14 cellular contexts compared by ENCODE assay signal in genomic region chr11:17412488-17413180, GRCh38. TPM values are rescaled to one million over a fixed set of nuclear protein-coding genes. Genes with fewer than 3 reads are reported as not detected.
DNase-seq lines count a peak whose midpoint lies in the region; ATAC-seq and TF ChIP-seq lines count a peak whose summit lies in the region.
"Had no signal": no experiment of that assay in that cellular context is flagged by ENCODE, and none has a peak within 500 bp of the region (broad histone marks: within the 10 kb centered on the region; RNA-seq: fewer than 3 reads in every experiment).

No MANE protein-coding gene starts in this region.

- ATAC-seq in GM19023 (IDR thresholded peaks at IDR 0.05; ENCODE audit: unreplicated experiment): no peak
- ATAC-seq in T-cell (replicated peaks in 1 of 4): no peak
- no peak for ATAC-seq in HG02798 (IDR thresholded peaks at IDR 0.05; ENCODE audit: poor library complexity, unreplicated experiment)
- ATAC-seq: activated T-helper 17 cell treated with anti-CD3 and anti-CD28 coated beads, Interleukin-2, amount 50 U/mL, for 72 hours had no signal

- no peak overlapping the region for H3K4me3 Mint-ChIP-seq in neural progenitor cell
- H3K4me3 Mint-ChIP-seq in T-cell: no peak overlapping the region
- H3K4me3 Mint-ChIP-seq: activated T-helper 17 cell treated with anti-CD3 and anti-CD28 coated beads, Interleukin-2, amount 50 U/mL, for 72 hours had no signal

- H3K36me3 Mint-ChIP-seq in neural progenitor cell (no peaks in the 10 kb centered on the region), T-cell (no peaks in the 10 kb centered on the region)

- H3K4me3 ChIP-seq in NT2/D1 (ENCODE audit: insufficient read length, low read depth) (no peak overlapping the region), neural progenitor cell (no peak overlapping the region)
- H3K4me3 ChIP-seq: PC-9 had no signal

- no peaks in the 10 kb centered on the region for H3K9me3 ChIP-seq in KOPT-K1 (ENCODE audit: insufficient read depth, low read length, poor library complexity, severe bottlenecking)
- H3K9me3 ChIP-seq in NT2/D1 (ENCODE audit: insufficient read depth, low read length): no peaks in the 10 kb centered on the region
- H3K9me3 ChIP-seq in neural progenitor cell (ENCODE audit: low read depth): no peaks in the 10 kb centered on the region

- peak; percentile 42 for TF ChIP-seq CTCF in neural progenitor cell (IDR thresholded peaks at IDR 0.05)

- no peak overlapping the region for H2AFZ ChIP-seq in neural progenitor cell (replicated peaks)
- H2AFZ ChIP-seq: PC-9 had no signal

- peak; percentile 68 for DNase-seq in DMS53 treated with DMSO at 0.1 percent for 48 hours (lab: John Stamatoyannopoulos, UW; ENCODE audit: unreplicated experiment)
- peak; percentile 13 for DNase-seq in NT2/D1 (ENCODE audit: low read depth, low spot score)
- DNase-seq in neural progenitor cell (ENCODE audit: low spot score): peak; percentile 89
- DNase-seq in T-cell: no peak
- DNase-seq: HCEC 1CT; kidney glomerular epithelial cell; NCI-H226; PC-9; stimulated activated CD4-positive, alpha-beta T cell treated with anti-CD3 and anti-CD28 coated beads, Interleukin-2, amount 100 ng/mL, for 48 hours had no signal

- H3K9me3 Mint-ChIP-seq in neural progenitor cell (no peaks in the 10 kb centered on the region), T-cell (no peaks in the 10 kb centered on the region)
- H3K9me3 Mint-ChIP-seq: activated T-helper 17 cell treated with anti-CD3 and anti-CD28 coated beads, Interleukin-2, amount 50 U/mL, for 72 hours had no signal

- peaks cover 4% of the 10 kb centered on the region for H4K20me1 ChIP-seq in neural progenitor cell (ENCODE audit: low read depth)

- no peak overlapping the region for H3K9ac ChIP-seq in NT2/D1 (ENCODE audit: insufficient read length, low read depth)
- no peak overlapping the region for H3K9ac ChIP-seq in neural progenitor cell

- H3K4me1 Mint-ChIP-seq in neural progenitor cell (peaks cover 17% of the 10 kb centered on the region), T-cell (peaks cover 0 to 6% (median 2%) of the 10 kb centered on the region in 3 donors)
- H3K4me1 Mint-ChIP-seq: activated T-helper 17 cell treated with anti-CD3 and anti-CD28 coated beads, Interleukin-2, amount 50 U/mL, for 72 hours had no signal

- H3K4me2 ChIP-seq in neural progenitor cell: peak overlapping the region; percentile 51
- H3K4me2 ChIP-seq: PC-9 had no signal

- no peaks in the 10 kb centered on the region for H3K79me2 ChIP-seq in neural progenitor cell (ENCODE audit: low read depth)

- POLR2A ChIA-PET in T-cell (lab: Charles Lee): no interaction called here

- H3K27me3 ChIP-seq in NT2/D1 (ENCODE audit: insufficient read depth, insufficient read length) (no peaks in the 10 kb centered on the region), neural progenitor cell (peaks cover 18% of the 10 kb centered on the region)

- H3K27me3 Mint-ChIP-seq in neural progenitor cell (ENCODE audit: insufficient read depth, low read depth) (peaks cover 8% of the 10 kb centered on the region), T-cell (peaks cover 9 to 26% of the 10 kb centered on the region in 2 donors)

- no peaks in the 10 kb centered on the region for H3K36me3 ChIP-seq in KOPT-K1 (ENCODE audit: insufficient read depth, low read length)
- no peaks in the 10 kb centered on the region for H3K36me3 ChIP-seq in NT2/D1 (ENCODE audit: insufficient read depth, insufficient read length, low read length)
- no peaks in the 10 kb centered on the region for H3K36me3 ChIP-seq in neural progenitor cell

- CTCF ChIA-PET in T-cell (lab: Charles Lee): interaction anchor here in 1 of 2 donors (0.5 kb wide), 1 partner anchor 59 kb away, joined by 3 read pairs; no protein-coding TSS in a partner anchor

- no peak overlapping the region for H3K27ac Mint-ChIP-seq in neural progenitor cell
- no peak overlapping the region for H3K27ac Mint-ChIP-seq in T-cell
- H3K27ac Mint-ChIP-seq: activated T-helper 17 cell treated with anti-CD3 and anti-CD28 coated beads, Interleukin-2, amount 50 U/mL, for 72 hours had no signal

- H3K4me1 ChIP-seq in NT2/D1 (ENCODE audit: insufficient read depth, insufficient read length) (peaks cover 2% of the 10 kb centered on the region), neural progenitor cell (peaks cover 16% of the 10 kb centered on the region)

- H3F3A ChIP-seq in neural progenitor cell (ENCODE audit: low read depth): peaks cover 11% of the 10 kb centered on the region

- peak overlapping the region; percentile 80 for H3K27ac ChIP-seq in KOPT-K1 (ENCODE audit: low read depth, low read length, poor library complexity, severe bottlenecking)
- H3K27ac ChIP-seq in neural progenitor cell: no peak overlapping the region
- H3K27ac ChIP-seq: PC-9 had no signal

RNA-seq across cellular contexts. Expression of gene KCNJ11, which starts 24.2 kb away (rescaled TPM):
- 1.9 and 5.0 TPM in 2 replicates for total RNA-seq in neural progenitor cell (ENCODE audit: low replicate concordance)
- total RNA-seq in T-cell: under 1 TPM in 4 of 5 donors, not detected in 1; 0.33 to 0.63 (median 0.50) TPM
- total RNA-seq: fibroblast of lung had no signal

Comparison
In these comparisons a context has a peak if more than half of its experiments do, and no peak if none do; other contexts are left out.
1. DNase-seq: peak in DMS53 treated with DMSO at 0.1 percent for 48 hours (single experiment), NT2/D1 (single experiment) and neural progenitor cell (single experiment); none in T-cell (0 of 34).